In genomic region chr5:134175874-134176522, GRCh38 we compare ENCODE assay signal across 8 cellular contexts. TPM values are rescaled to one million over a fixed set of nuclear protein-coding genes. Genes with fewer than 3 reads are reported as not detected.
DNase-seq lines count a peak whose midpoint lies in the region; ATAC-seq and TF ChIP-seq lines count a peak whose summit lies in the region.

No MANE protein-coding gene starts in this region.

- H3K36me3 ChIP-seq in GM06990 (ENCODE audit: control insufficient read depth, insufficient read depth, low read length) (peaks cover 6% of the 10 kb centered on the region), MM.1S (replicated peaks; ENCODE audit: insufficient read depth, low read length) (peaks cover 12% of the 10 kb centered on the region; the same call in 1 of the 2 replicates), right atrium auricular region (peaks cover 14% of the 10 kb centered on the region), gastrocnemius medialis (peaks cover 0 to 21% of the 10 kb centered on the region in 2 donors)

- no peaks in the 10 kb centered on the region for H3K9me2 ChIP-seq in MM.1S (replicated peaks; ENCODE audit: insufficient read depth, low read length)

- TF ChIP-seq CTCF in GM06990 (IDR thresholded peaks at IDR 0.05; ENCODE audit: insufficient read depth, low read length, poor library complexity, severe bottlenecking) (no peak), MM.1S (IDR thresholded peaks at IDR 0.05; ENCODE audit: low read length) (no peak), right atrium auricular region (IDR thresholded peaks at IDR 0.05) (no peak), gastrocnemius medialis (IDR thresholded peaks at IDR 0.05 in 4 of 5, conservative IDR thresholded peaks at IDR 0.05 in 1 of 5) (no peak)

- ATAC-seq in GM21529 (IDR thresholded peaks at IDR 0.05; ENCODE audit: unreplicated experiment) (peak; percentile 14), gastrocnemius medialis (peak; percentile 15 to 25)

- DNase-seq in GM06990 (ENCODE audit: extremely low read depth, insufficient read length) (no peak), MM.1S (peak; percentile 22), right atrium auricular region (ENCODE audit: low spot score) (no peak), gastrocnemius medialis (peak; percentile 20 to 48), GF-D8 (lab: John Stamatoyannopoulos, UW) (no peak), NCI-H187 (lab: John Stamatoyannopoulos, UW) (no peak)
- DNase-seq in activated naive CD8-positive, alpha-beta T cell treated with anti-CD3 and anti-CD28 coated beads, Interleukin-2, amount 50 U/mL, for 16 hours (ENCODE audit: low read depth, low spot score): peak; percentile 19

- H3K4me3 ChIP-seq in GM06990 (replicated peaks; ENCODE audit: low read depth, low read length): peak overlapping the region; percentile 96
- peak overlapping the region; percentile 72 for H3K4me3 ChIP-seq in MM.1S (ENCODE audit: low read length)
- peak overlapping the region; percentile 78 to 88 for H3K4me3 ChIP-seq in right atrium auricular region
- peak overlapping the region; percentile 96 to 99 (median 98) for H3K4me3 ChIP-seq in gastrocnemius medialis

- H4K20me1 ChIP-seq in MM.1S (ENCODE audit: insufficient read depth, low read length): peaks cover 15% of the 10 kb centered on the region

- H3K27me3 ChIP-seq in GM06990 (replicated peaks; ENCODE audit: control insufficient read depth, insufficient read depth, low read length): no peaks in the 10 kb centered on the region
- H3K27me3 ChIP-seq in MM.1S (replicated peaks; ENCODE audit: insufficient read depth, low read length): no peaks in the 10 kb centered on the region
- no peaks in the 10 kb centered on the region for H3K27me3 ChIP-seq in right atrium auricular region
- no peaks in the 10 kb centered on the region for H3K27me3 ChIP-seq in gastrocnemius medialis

- H3K9me3 ChIP-seq in MM.1S (replicated peaks; ENCODE audit: insufficient read depth, low read length) (no peaks in the 10 kb centered on the region), right atrium auricular region (no peaks in the 10 kb centered on the region), gastrocnemius medialis (no peaks in the 10 kb centered on the region)

- intact Hi-C loops in gastrocnemius medialis (cut with DNase I; ENCODE audit: low total_unique reads): loop anchor here (2.0 to 5.0 kb wide), 3 partner anchors 195 to 406 kb away; partner anchors contain the start of genes JADE2 and UBE2B

- H3K9ac ChIP-seq in MM.1S (ENCODE audit: low read length): peak overlapping the region; percentile 99

- peak overlapping the region; percentile 94 for H3K4me2 ChIP-seq in MM.1S (ENCODE audit: low read depth, low read length)

- H3F3A ChIP-seq in MM.1S (ENCODE audit: insufficient read depth, low read length): peaks cover 18% of the 10 kb centered on the region

- peaks cover 55% of the 10 kb centered on the region for H3K79me2 ChIP-seq in MM.1S (ENCODE audit: low read length)

- in situ Hi-C loops in gastrocnemius medialis (cut with MboI; ENCODE audit: low sequenced_read_pairs in 4 of 4): loop anchor here in 3 of 4 donors (25.0 kb wide), 1 partner anchor 411 kb away; no protein-coding TSS in a partner anchor

- TF ChIP-seq POLR2A in gastrocnemius medialis (IDR thresholded peaks at IDR 0.05): no peak

- H3K27ac ChIP-seq in MM.1S (ENCODE audit: low read length) (peak overlapping the region; percentile 96), right atrium auricular region (peak overlapping the region; percentile 98 to 99), gastrocnemius medialis (peak overlapping the region; percentile 93 to 99 (median 96))

- H3K4me1 ChIP-seq in MM.1S (ENCODE audit: low read length) (peaks cover 9% of the 10 kb centered on the region), right atrium auricular region (peaks cover 0 to 37% of the 10 kb centered on the region in 2 donors), gastrocnemius medialis (peaks cover 53% of the 10 kb centered on the region in 2 donors)

- H2AFZ ChIP-seq in MM.1S (ENCODE audit: low read length): peak overlapping the region; percentile 90

RNA-seq across cellular contexts. Expression of gene SKP1, which starts 0.8 kb away (rescaled TPM):
- total RNA-seq in right atrium auricular region (100 to 1,000 TPM; 287 to 360 TPM), gastrocnemius medialis (100 to 1,000 TPM; 318 to 499 (median 476) TPM)

RNA-seq across cellular contexts. Expression of gene PPP2CA, which starts 49.9 kb away (rescaled TPM):
- total RNA-seq in right atrium auricular region (100 to 1,000 TPM; 137 to 147 TPM), gastrocnemius medialis (100 to 1,000 TPM in 3 of 4 donors, 10 to 100 TPM in 1; 90.2 to 179 (median 155) TPM)

Comparison
In these comparisons a context has a peak if more than half of its experiments do, and no peak if none do; other contexts are left out.
1. DNase-seq: peak in MM.1S (single experiment), activated naive CD8-positive, alpha-beta T cell treated with anti-CD3 and anti-CD28 coated beads, Interleukin-2, amount 50 U/mL, for 16 hours (single experiment) and gastrocnemius medialis (2 of 2); none in GM06990 (single experiment), right atrium auricular region (single experiment), GF-D8 (single experiment) and NCI-H187 (0 of 2).
2. Peak in every context shown above with its lines, with median percentiles within 50 percentile points of each other: H3K4me3 ChIP-seq and H3K27ac ChIP-seq.